In genomic region chr18:48784654-48785053, GRCh38 we compare ENCODE assay signal across 11 cellular contexts.
DNase-seq lines count a peak whose midpoint lies in the region; ATAC-seq and TF ChIP-seq lines count a peak whose summit lies in the region.
"Had no signal": no experiment of that assay in that cellular context is flagged by ENCODE, and none has a peak within 500 bp of the region (broad histone marks: within the 10 kb centered on the region; RNA-seq: fewer than 3 reads in every experiment).

No MANE protein-coding gene starts in this region.

- intact Hi-C loops in left ventricle myocardium superior (cut with micrococcal nuclease) = no loop called here
- intact Hi-C loops in cardiac septum (cut with DNase I) = loop anchor here (5.0 to 10.0 kb wide), 3 partner anchors 72 to 260 kb away; no protein-coding TSS in a partner anchor

- peaks cover 4% of the 10 kb centered on the region for H3K9me3 Mint-ChIP-seq in activated T-helper 17 cell treated with anti-CD3 and anti-CD28 coated beads, Interleukin-2, amount 50 U/mL, for 72 hours

- ATAC-seq in left ventricle myocardium superior (no peak), HG02938 (IDR thresholded peaks at IDR 0.05; ENCODE audit: unreplicated experiment) (peak; percentile 9), thoracic aorta (ENCODE audit: insufficient number of reproducible peaks, low FRiP score, low read depth) (no peak), gastroesophageal sphincter (no peak)
- ATAC-seq in activated T-helper 17 cell treated with anti-CD3 and anti-CD28 coated beads, Interleukin-2, amount 50 U/mL, for 72 hours (replicated peaks) = peak; percentile 5

- no peak for TF ChIP-seq CTCF in thoracic aorta (IDR thresholded peaks at IDR 0.05)
- no peak for TF ChIP-seq CTCF in gastroesophageal sphincter (IDR thresholded peaks at IDR 0.05)

- no peaks in the 10 kb centered on the region for H3K27me3 Mint-ChIP-seq in activated T-helper 17 cell treated with anti-CD3 and anti-CD28 coated beads, Interleukin-2, amount 50 U/mL, for 72 hours

- H3K36me3 ChIP-seq in thoracic aorta = no peaks in the 10 kb centered on the region
- H3K36me3 ChIP-seq in gastroesophageal sphincter = peaks cover 0 to 37% of the 10 kb centered on the region in 2 donors
- H3K36me3 ChIP-seq: prostate gland had no signal

- DNase-seq in left ventricle myocardium superior = peak; percentile 11
- no peak for DNase-seq in cardiac septum (ENCODE audit: low spot score)
- DNase-seq in thoracic aorta (ENCODE audit: low spot score) = no peak
- DNase-seq in mesenteric fat pad (ENCODE audit: low spot score) = no peak
- no peak for DNase-seq in islet precursor cell
- DNase-seq: activated T-cell treated with anti-CD3 and anti-CD28 coated beads, Interleukin-2, amount 50 U/mL, for 1 hour; KG1 had no signal

- no peaks in the 10 kb centered on the region for H3K36me3 Mint-ChIP-seq in activated T-helper 17 cell treated with anti-CD3 and anti-CD28 coated beads, Interleukin-2, amount 50 U/mL, for 72 hours (ENCODE audit: low read depth)

- H3K4me3 Mint-ChIP-seq in activated T-helper 17 cell treated with anti-CD3 and anti-CD28 coated beads, Interleukin-2, amount 50 U/mL, for 72 hours = peak overlapping the region; percentile 49

- H3K27ac ChIP-seq in thoracic aorta = peak overlapping the region; percentile 95 to 97
- H3K27ac ChIP-seq in gastroesophageal sphincter = no peak overlapping the region
- H3K27ac ChIP-seq: prostate gland had no signal

- H3K4me1 ChIP-seq in thoracic aorta (ENCODE audit: control insufficient read depth in 1 of 2, low read depth in 2 of 2) (peaks cover 49 to 94% of the 10 kb centered on the region in 2 donors), gastroesophageal sphincter (peaks cover 6 to 53% (median 26%) of the 10 kb centered on the region in 3 donors)

- 63 to 80% methylated on average over 1 to 5 of the region's 5 CpGs for WGBS in gastroesophageal sphincter (ENCODE audit: low coverage in 1 of 2), 2 donors

- peak overlapping the region; percentile 74 for H3K27ac Mint-ChIP-seq in activated T-helper 17 cell treated with anti-CD3 and anti-CD28 coated beads, Interleukin-2, amount 50 U/mL, for 72 hours

- TF ChIP-seq POLR2A in gastroesophageal sphincter (IDR thresholded peaks at IDR 0.05) = no peak

- H3K27me3 ChIP-seq in thoracic aorta (replicated peaks; ENCODE audit: insufficient read depth) (no peaks in the 10 kb centered on the region), gastroesophageal sphincter (no peaks in the 10 kb centered on the region)

- no peak overlapping the region for H3K4me3 ChIP-seq in thoracic aorta
- H3K4me3 ChIP-seq in gastroesophageal sphincter = no peak overlapping the region
- H3K4me3 ChIP-seq: prostate gland had no signal

- H3K9me3 ChIP-seq in thoracic aorta (no peaks in the 10 kb centered on the region), gastroesophageal sphincter (no peaks in the 10 kb centered on the region)
- H3K9me3 ChIP-seq: prostate gland had no signal

- peaks cover 23% of the 10 kb centered on the region for H3K4me1 Mint-ChIP-seq in activated T-helper 17 cell treated with anti-CD3 and anti-CD28 coated beads, Interleukin-2, amount 50 U/mL, for 72 hours

- no peak for TF ChIP-seq EP300 in gastroesophageal sphincter (IDR thresholded peaks at IDR 0.05)

Comparison
In these comparisons a context has a peak if more than half of its experiments do, and no peak if none do; other contexts are left out.
1. ATAC-seq: peak in HG02938 (single experiment) and activated T-helper 17 cell treated with anti-CD3 and anti-CD28 coated beads, Interleukin-2, amount 50 U/mL, for 72 hours (single experiment); none in left ventricle myocardium superior (single experiment), thoracic aorta (single experiment) and gastroesophageal sphincter (single experiment).
2. H3K27ac ChIP-seq: peak in thoracic aorta (2 of 2); none in gastroesophageal sphincter (0 of 4).